In the genomic region with DNA sequence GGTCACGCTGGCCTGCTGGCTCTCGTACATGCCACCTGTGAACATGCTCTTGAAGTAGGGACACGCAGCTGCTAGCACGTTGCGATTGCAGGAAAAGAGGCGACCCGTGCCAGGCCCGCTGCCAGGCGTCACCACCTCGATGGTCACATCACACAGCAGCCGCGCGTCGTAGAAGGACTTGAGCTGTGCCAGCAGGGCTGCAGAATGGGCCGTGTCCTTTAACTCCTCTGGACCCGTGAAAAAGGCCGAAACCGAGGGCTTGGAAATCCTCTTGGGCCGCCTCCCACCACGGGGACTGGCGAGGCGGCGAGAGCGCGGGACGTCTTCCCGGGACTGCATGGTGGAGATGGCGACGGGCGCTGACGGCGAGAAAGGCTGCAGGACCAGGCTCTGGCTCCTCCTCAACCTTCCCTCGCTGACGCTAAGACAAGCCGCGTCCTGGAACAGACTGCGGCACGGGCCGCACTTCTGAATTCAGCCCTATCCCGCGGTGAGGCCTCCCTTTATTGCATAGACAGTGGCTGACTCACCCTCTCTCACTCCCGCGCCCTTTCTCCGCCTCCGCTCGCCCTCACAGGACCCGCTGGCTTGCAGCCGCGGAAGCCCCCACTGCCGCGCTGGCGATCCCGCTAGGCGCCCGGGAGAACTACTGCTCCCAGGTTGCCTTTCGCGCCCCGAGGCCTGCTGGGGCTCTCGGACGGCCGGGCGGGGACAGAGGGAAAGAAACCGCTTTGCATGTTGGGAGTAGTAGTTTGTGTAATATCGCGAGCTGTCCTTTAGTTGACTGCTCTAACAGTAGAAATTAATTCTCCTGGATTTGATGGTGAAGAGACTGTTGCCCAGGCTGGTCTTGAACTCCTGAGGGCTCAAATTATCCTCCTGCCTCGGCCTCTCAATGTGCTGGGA, we compare ENCODE assay signal across 1 cellular context.
A peak's percentile ranks its signal among the peaks of the same experiment; 100 is the strongest.
TF ChIP-seq lines count a peak whose summit lies in the region.

TSS of gene KBTBD7 (minus strand) at position 651 of the 906 bp plus-strand sequence. CDS start at position 339, 312 bp downstream.

TF ChIP-seq in neural cell, 6 proteins besides CTCF, POLR2A, EP300 and RAD21 (continued from another document):
- TF ChIP-seq REST (IDR thresholded peaks at IDR 0.05; ENCODE audit: borderline replicate concordance) (peak; percentile 58), MXI1 (conservative IDR thresholded peaks at IDR 0.05; ENCODE audit: poor library complexity, severe bottlenecking) (peak; percentile 71)
